In genomic region chr2:224885836-224886547, GRCh38 we compare ENCODE assay signal across 9 cellular contexts.
DNase-seq lines count a peak whose midpoint lies in the region; ATAC-seq and TF ChIP-seq lines count a peak whose summit lies in the region.
"Had no signal": no experiment of that assay in that cellular context is flagged by ENCODE, and none has a peak within 500 bp of the region (broad histone marks: within the 10 kb centered on the region; RNA-seq: fewer than 3 reads in every experiment).

No MANE protein-coding gene starts in this region.

- no peak for TF ChIP-seq CTCF in CD8-positive, alpha-beta T cell (IDR thresholded peaks at IDR 0.05)
- TF ChIP-seq CTCF in chondrocyte (IDR thresholded peaks at IDR 0.05), result peak; percentile 31

- POLR2A ChIA-PET in CD8-positive, alpha-beta T cell (lab: Charles Lee), result no interaction called here

- DNase-seq in CD8-positive, alpha-beta T cell, result no peak
- DNase-seq in HPDE6-E6E7 (ENCODE audit: extremely low spot score) (peak; percentile 43), chondrocyte (ENCODE audit: low spot score) (no peak), NCI-H774 (lab: John Stamatoyannopoulos, UW) (no peak), NCI-H2029 (lab: John Stamatoyannopoulos, UW) (no peak), NCI-H82 (lab: John Stamatoyannopoulos, UW) (no peak), DMS114 treated with DMSO at 0.1 percent for 48 hours (lab: John Stamatoyannopoulos, UW; ENCODE audit: unreplicated experiment) (no peak)

- H3K27ac Mint-ChIP-seq in CD8-positive, alpha-beta T cell, result peak overlapping the region; percentile 84
- H3K27ac Mint-ChIP-seq in chondrocyte (ENCODE audit: unreplicated experiment), result peak overlapping the region; percentile 81

- H3K36me3 Mint-ChIP-seq in CD8-positive, alpha-beta T cell, result peaks cover 93% of the 10 kb centered on the region
- H3K36me3 Mint-ChIP-seq in chondrocyte (ENCODE audit: low read depth), result peaks cover 4% of the 10 kb centered on the region

- no peak for ATAC-seq in CD8-positive, alpha-beta T cell
- ATAC-seq in GM21381 (IDR thresholded peaks at IDR 0.05; ENCODE audit: unreplicated experiment), result peak; percentile 78
- ATAC-seq: HCT116 had no signal

- no peak overlapping the region for H3K4me3 ChIP-seq in CD8-positive, alpha-beta T cell (ENCODE audit: low read depth, low read length)

- CTCF ChIA-PET in CD8-positive, alpha-beta T cell (lab: Charles Lee), result interaction anchor here (2.5 kb wide), 1 partner anchor 116 kb away, joined by 12 read pairs; no protein-coding TSS in a partner anchor

- no peaks in the 10 kb centered on the region for H3K9me3 Mint-ChIP-seq in CD8-positive, alpha-beta T cell
- H3K9me3 Mint-ChIP-seq in chondrocyte (ENCODE audit: low read depth), result peaks cover 3% of the 10 kb centered on the region

- H3K4me1 Mint-ChIP-seq in CD8-positive, alpha-beta T cell (ENCODE audit: low read depth), result peaks cover 46% of the 10 kb centered on the region
- peaks cover 48% of the 10 kb centered on the region for H3K4me1 Mint-ChIP-seq in chondrocyte (ENCODE audit: low read depth)

- no peaks in the 10 kb centered on the region for H3K9me3 ChIP-seq in CD8-positive, alpha-beta T cell (ENCODE audit: low read length)

- no peak overlapping the region for H3K4me3 Mint-ChIP-seq in CD8-positive, alpha-beta T cell
- H3K4me3 Mint-ChIP-seq in chondrocyte (ENCODE audit: unreplicated experiment), result no peak overlapping the region

- H3K4me1 ChIP-seq in CD8-positive, alpha-beta T cell (ENCODE audit: insufficient read depth, low read length), result peaks cover 11% of the 10 kb centered on the region

- intact Hi-C loops in CD8-positive, alpha-beta T cell (cut with DNase I, micrococcal nuclease), result loop anchor here (2.0 to 10.0 kb wide), 4 partner anchors 36 to 779 kb away; no protein-coding TSS in a partner anchor

- H3K27me3 ChIP-seq in CD8-positive, alpha-beta T cell (ENCODE audit: insufficient read depth, low read length), result no peaks in the 10 kb centered on the region

- no peaks in the 10 kb centered on the region for H3K27me3 Mint-ChIP-seq in CD8-positive, alpha-beta T cell (ENCODE audit: low read depth)
- no peaks in the 10 kb centered on the region for H3K27me3 Mint-ChIP-seq in chondrocyte (ENCODE audit: low read depth)

- no peak overlapping the region for H3K27ac ChIP-seq in CD8-positive, alpha-beta T cell (ENCODE audit: low read depth, low read length)

- peaks cover 51% of the 10 kb centered on the region for H3K36me3 ChIP-seq in CD8-positive, alpha-beta T cell (ENCODE audit: insufficient read depth, low read length)
